Comparison of ENCODE assay signal across 8 cellular contexts in genomic region chr15:65583701-65584100, GRCh38. TPM values are rescaled to one million over a fixed set of nuclear protein-coding genes. Genes with fewer than 3 reads are reported as not detected.
DNase-seq lines count a peak whose midpoint lies in the region; ATAC-seq and TF ChIP-seq lines count a peak whose summit lies in the region.

No MANE protein-coding gene starts in this region.

- POLR2A ChIA-PET in RWPE1 (lab: Yijun Ruan, JAX; ENCODE audit: low non-redundant PET): no interaction called here

- CTCF ChIA-PET in RWPE1 (lab: Yijun Ruan, JAX): no interaction called here

- peaks cover 19% of the 10 kb centered on the region for H3K4me1 Mint-ChIP-seq in brain

- peak overlapping the region in 4 of 5 experiments; percentile 22 to 84 (median 62) for H3K27ac Mint-ChIP-seq in brain

- H3K36me3 Mint-ChIP-seq in brain: peaks cover 61% of the 10 kb centered on the region

- H3K27me3 Mint-ChIP-seq in brain: peaks cover 3% of the 10 kb centered on the region

- peak; percentile 52 for DNase-seq in OCI-M1 (lab: John Stamatoyannopoulos, UW)
- peak; percentile 67 for DNase-seq in renal cortical epithelial cell (ENCODE audit: low read depth)
- DNase-seq in NCI-H1436 treated with DMSO at 0.1 percent for 48 hours (lab: John Stamatoyannopoulos, UW): no peak
- DNase-seq in NCI-H2196 treated with DMSO at 0.1 percent for 48 hours (lab: John Stamatoyannopoulos, UW; ENCODE audit: unreplicated experiment): no peak
- no peak for DNase-seq in RWPE1 (ENCODE audit: low spot score)
- no peak for DNase-seq in NCI-H2081 (lab: John Stamatoyannopoulos, UW)

- no peak overlapping the region for H3K27ac ChIP-seq in RWPE1

- TF ChIP-seq CTCF in brain (conservative IDR thresholded peaks at IDR 0.05) (no peak), RWPE1 (conservative IDR thresholded peaks at IDR 0.05; ENCODE audit: low read depth) (no peak)

- H3K4me3 Mint-ChIP-seq in brain: no peak overlapping the region

- peak; percentile 43 for ATAC-seq in GM18868 (IDR thresholded peaks at IDR 0.05; ENCODE audit: unreplicated experiment)

- no peaks in the 10 kb centered on the region for H3K9me3 Mint-ChIP-seq in brain

RNA-seq across cellular contexts. Expression of gene INTS14, which starts 27.2 kb away (rescaled TPM):
- 28.0 TPM for polyA plus RNA-seq in brain (ENCODE audit: insufficient read depth, low read depth, low replicate concordance)
- total RNA-seq in renal cortical epithelial cell: 33.3 and 44.5 TPM in 2 replicates

RNA-seq across cellular contexts. Expression of gene SLC24A1, which starts 38.0 kb away (rescaled TPM):
- 4.4 TPM for polyA plus RNA-seq in brain (ENCODE audit: insufficient read depth, low read depth, low replicate concordance)
- 4.5 and 14.9 TPM in 2 replicates for total RNA-seq in renal cortical epithelial cell

RNA-seq across cellular contexts. Expression of gene HACD3, which starts 53.4 kb away (rescaled TPM):
- polyA plus RNA-seq in brain (ENCODE audit: insufficient read depth, low read depth, low replicate concordance): 97.9 TPM
- total RNA-seq in renal cortical epithelial cell: 212 and 245 TPM in 2 replicates

Comparison
In these comparisons a context has a peak if more than half of its experiments do, and no peak if none do; other contexts are left out.
1. DNase-seq: peak in OCI-M1 (single experiment) and renal cortical epithelial cell (single experiment); none in NCI-H1436 treated with DMSO at 0.1 percent for 48 hours (single experiment), NCI-H2196 treated with DMSO at 0.1 percent for 48 hours (single experiment), RWPE1 (single experiment) and NCI-H2081 (0 of 2).